ENCODE assay signal across 24 cellular contexts in genomic region chr1:173241528-173242347, GRCh38. TPM values are rescaled to one million over a fixed set of nuclear protein-coding genes. Genes with fewer than 3 reads are reported as not detected.
DNase-seq lines count a peak whose midpoint lies in the region; ATAC-seq and TF ChIP-seq lines count a peak whose summit lies in the region.
"Had no signal": no experiment of that assay in that cellular context is flagged by ENCODE, and none has a peak within 500 bp of the region (broad histone marks: within the 10 kb centered on the region; RNA-seq: fewer than 3 reads in every experiment).

No MANE protein-coding gene starts in this region.

- DNase-seq in activated CD4-positive, CD25-positive, alpha-beta regulatory T cell treated with anti-CD3 and anti-CD28 coated beads, Interleukin-2, amount 50 U/mL, for 72 hours = no peak
- peak; percentile 36 for DNase-seq in adipocyte (ENCODE audit: low read depth)
- DNase-seq in upper lobe of right lung = no peak
- no peak for DNase-seq in NCI-H2227 (lab: John Stamatoyannopoulos, UW; ENCODE audit: unreplicated experiment)
- no peak for DNase-seq in midbrain (lab: John Stamatoyannopoulos, UW)
- DNase-seq: activated CD4-positive, CD25-positive, alpha-beta regulatory T cell; activated CD8-positive, alpha-beta T cell treated with anti-CD3 and anti-CD28 coated beads for 36 hours; activated effector memory CD4-positive, alpha-beta T cell treated with anti-CD3 and anti-CD28 coated beads, Interleukin-2, amount 50 U/mL, for 16 hours; activated naive CD8-positive, alpha-beta T cell treated with anti-CD3 and anti-CD28 coated beads, Interleukin-2, amount 50 U/mL, for 24 hours; body of pancreas; CD4-positive, alpha-beta T cell; DMS 273 treated with DMSO at 0.1 percent for 48 hours; glutamatergic neuron; NCI-H2029 treated with DMSO at 0.1 percent for 48 hours; NCI-H345; psoas muscle; substantia nigra; T-helper 9 cell had no signal

- H3K4me3 ChIP-seq in adipocyte (ENCODE audit: low read length) = no peak overlapping the region
- H3K4me3 ChIP-seq in upper lobe of right lung = no peak overlapping the region
- H3K4me3 ChIP-seq: body of pancreas, neural progenitor cell, psoas muscle had no signal

- peaks cover 17% of the 10 kb centered on the region for H3K9me3 ChIP-seq in adipocyte (ENCODE audit: control insufficient read depth, low read length)
- H3K9me3 ChIP-seq in upper lobe of right lung = no peaks in the 10 kb centered on the region
- H3K9me3 ChIP-seq: body of pancreas, psoas muscle had no signal

- H3K27me3 ChIP-seq in adipocyte (replicated peaks; ENCODE audit: control insufficient read depth, insufficient read depth, low read length) = no peaks in the 10 kb centered on the region
- H3K27me3 ChIP-seq in upper lobe of right lung = no peaks in the 10 kb centered on the region
- H3K27me3 ChIP-seq: body of pancreas, neural progenitor cell had no signal

- H3K9ac ChIP-seq in adipocyte (ENCODE audit: low read length) = no peak overlapping the region
- H3K9ac ChIP-seq: neural progenitor cell had no signal

- H3K4me1 ChIP-seq in adipocyte (ENCODE audit: control insufficient read depth, insufficient read depth, low read length) = no peaks in the 10 kb centered on the region
- H3K4me1 ChIP-seq in upper lobe of right lung = no peaks in the 10 kb centered on the region
- H3K4me1 ChIP-seq: body of pancreas, neural progenitor cell, psoas muscle had no signal

- H3K36me3 ChIP-seq in adipocyte (ENCODE audit: control insufficient read depth, insufficient read depth, low read length, severe bottlenecking) = peaks cover 6% of the 10 kb centered on the region
- no peaks in the 10 kb centered on the region for H3K36me3 ChIP-seq in upper lobe of right lung
- H3K36me3 ChIP-seq: neural progenitor cell had no signal

- H3K27ac ChIP-seq in upper lobe of right lung = peak overlapping the region; percentile 27
- H3K27ac ChIP-seq: 22Rv1, body of pancreas, epithelial cell of prostate, neural progenitor cell, psoas muscle had no signal

- TF ChIP-seq CTCF in upper lobe of right lung (IDR thresholded peaks at IDR 0.05) = no peak

- intact Hi-C loops in upper lobe of right lung (cut with DNase I) = no loop called here

- ATAC-seq in activated CD4-positive, CD25-positive, alpha-beta regulatory T cell treated with anti-CD3 and anti-CD28 coated beads, Interleukin-2, amount 50 U/mL, for 24 hours = peak; percentile 38 to 63
- ATAC-seq in HG02852 (IDR thresholded peaks at IDR 0.05; ENCODE audit: unreplicated experiment) = peak; percentile 75
- peak; percentile 81 for ATAC-seq in upper lobe of right lung
- no peak for ATAC-seq in GM19023 (IDR thresholded peaks at IDR 0.05; ENCODE audit: unreplicated experiment)
- ATAC-seq: activated CD8-positive, alpha-beta T cell treated with anti-CD3 and anti-CD28 coated beads for 36 hours; activated naive CD8-positive, alpha-beta T cell treated with anti-CD3 and anti-CD28 coated beads, Interleukin-2, amount 50 U/mL, for 24 hours; body of pancreas; psoas muscle had no signal

RNA-seq across cellular contexts. Expression of gene TNFSF4, which starts 34.6 kb away (rescaled TPM):
- total RNA-seq in upper lobe of right lung = 0.72 TPM
